Comparison of ENCODE assay signal across 15 cellular contexts in genomic region chr3:56629044-56629443, GRCh38. TPM values are rescaled to one million over a fixed set of nuclear protein-coding genes. Genes with fewer than 3 reads are reported as not detected.
DNase-seq lines count a peak whose midpoint lies in the region; ATAC-seq, FAIRE-seq and TF ChIP-seq lines count a peak whose summit lies in the region.
"Had no signal": no experiment of that assay in that cellular context is flagged by ENCODE, and none has a peak within 500 bp of the region (broad histone marks: within the 10 kb centered on the region; RNA-seq: fewer than 3 reads in every experiment).

No MANE protein-coding gene starts in this region.

- DNase-seq in CD14-positive monocyte (ENCODE audit: low spot score): no peak
- no peak for DNase-seq in left colon
- DNase-seq in urothelium cell line (ENCODE audit: low spot score): no peak
- DNase-seq in colonic mucosa: no peak
- DNase-seq in DMS153 treated with DMSO at 0.1 percent for 48 hours (lab: John Stamatoyannopoulos, UW; ENCODE audit: unreplicated experiment): no peak
- DNase-seq: activated CD4-positive, CD25-positive, alpha-beta regulatory T cell treated with anti-CD3 and anti-CD28 coated beads, Interleukin-2, amount 50 U/mL, for 72 hours; NCI-H1105; NCI-H526 treated with DMSO at 0.1 percent for 48 hours had no signal

- peaks cover 11% of the 10 kb centered on the region for H3K36me3 ChIP-seq in colonic mucosa
- H3K36me3 ChIP-seq: breast epithelium had no signal

- no peaks in the 10 kb centered on the region for H3K27me3 Mint-ChIP-seq in CD14-positive monocyte (ENCODE audit: low read depth in 3 of 3)

- H3K4me3 Mint-ChIP-seq in CD14-positive monocyte: no peak overlapping the region

- H3K27ac ChIP-seq in colonic mucosa: no peak overlapping the region
- H3K27ac ChIP-seq: breast epithelium, SJSA1 had no signal

- H3K4me3 ChIP-seq in colonic mucosa: no peak overlapping the region
- H3K4me3 ChIP-seq: breast epithelium, SJSA1, smooth muscle cell had no signal

- no peaks in the 10 kb centered on the region for H3K27me3 ChIP-seq in colonic mucosa
- H3K27me3 ChIP-seq: breast epithelium, SJSA1 had no signal

- intact Hi-C loops in CD14-positive monocyte (cut with micrococcal nuclease) (no loop called here), left colon (cut with DNase I, micrococcal nuclease) (no loop called here), colonic mucosa (cut with DNase I) (no loop called here)

- no peaks in the 10 kb centered on the region for H3K4me1 Mint-ChIP-seq in CD14-positive monocyte

- peaks cover 59 to 85% of the 10 kb centered on the region in 2 donors for H3K36me3 Mint-ChIP-seq in CD14-positive monocyte

- ATAC-seq in GM19438 (IDR thresholded peaks at IDR 0.05; ENCODE audit: low read depth, unreplicated experiment) (peak; percentile 71), HG03354 (IDR thresholded peaks at IDR 0.05; ENCODE audit: poor library complexity, severe bottlenecking, unreplicated experiment) (peak; percentile 94), left colon (peak; percentile 68), HG02759 (IDR thresholded peaks at IDR 0.05; ENCODE audit: unreplicated experiment) (no peak)

- no peak for FAIRE-seq in urothelium cell line (lab: Jason Lieb, UNC)
- FAIRE-seq: HTR-8/SVneo had no signal

- no peaks in the 10 kb centered on the region for H3K9me3 Mint-ChIP-seq in CD14-positive monocyte

- peaks cover 6% of the 10 kb centered on the region for H3K4me1 ChIP-seq in colonic mucosa
- H3K4me1 ChIP-seq: breast epithelium, SJSA1 had no signal

- no peak for TF ChIP-seq CTCF in CD14-positive monocyte (IDR thresholded peaks at IDR 0.05)
- no peak for TF ChIP-seq CTCF in colonic mucosa (IDR thresholded peaks at IDR 0.05)

- no peaks in the 10 kb centered on the region for H3K9me3 ChIP-seq in colonic mucosa
- H3K9me3 ChIP-seq: breast epithelium, SJSA1 had no signal

- H3K27ac Mint-ChIP-seq in CD14-positive monocyte: peak overlapping the region in 4 of 7 donors; percentile 6 to 89 (median 37)

- H3K9ac ChIP-seq in colonic mucosa (ENCODE audit: low read depth in 2 of 2, low read length in 2 of 2): no peak overlapping the region

RNA-seq across cellular contexts. Expression of gene TASOR, which starts 54.0 kb away (rescaled TPM):
- polyA plus RNA-seq in CD14-positive monocyte: 10 to 100 TPM; 10.8 to 18.6 TPM
- 10 to 100 TPM; 41.2 to 43.1 TPM for total RNA-seq in left colon
- 10 to 100 TPM; 38.7 to 47.9 TPM for total RNA-seq in colonic mucosa
